9 cellular contexts compared by ENCODE assay signal in the genomic region with DNA sequence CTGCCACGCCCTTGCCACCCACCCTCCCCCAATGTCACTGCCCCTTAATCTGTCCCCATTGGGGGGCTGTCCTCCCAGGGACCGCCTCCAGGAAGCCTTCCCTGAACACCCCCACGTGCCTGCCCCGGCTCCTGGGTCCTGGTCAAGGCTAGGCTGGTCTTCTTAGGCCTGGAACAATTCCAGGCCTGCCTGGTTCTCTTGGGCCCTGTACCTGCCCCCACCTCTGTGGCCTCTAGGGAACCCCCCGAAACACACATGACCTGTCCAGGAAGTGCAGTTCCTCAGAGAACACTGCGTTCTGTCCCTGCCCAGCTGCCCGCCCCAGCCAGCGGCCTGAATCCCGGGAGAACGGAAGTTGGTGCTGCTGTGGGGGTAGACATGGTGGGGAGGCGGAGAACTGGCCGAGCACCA. TPM values are rescaled to one million over a fixed set of nuclear protein-coding genes. Genes with fewer than 3 reads are reported as not detected.
DNase-seq lines count a peak whose midpoint lies in the region; ATAC-seq and TF ChIP-seq lines count a peak whose summit lies in the region.
"Had no signal": no experiment of that assay in that cellular context is flagged by ENCODE, and none has a peak within 500 bp of the region (broad histone marks: within the 10 kb centered on the region; RNA-seq: fewer than 3 reads in every experiment).

No MANE protein-coding gene starts in this region.

- CTCF ChIA-PET in activated naive CD4-positive, alpha-beta T cell treated with anti-CD3 and anti-CD28 coated beads, Interleukin-2, amount 10 ng/mL, durations not matched to agents 7 days and 5 days (lab: Charles Lee) = interaction anchor here (1.4 to 1.7 kb wide), 2 partner anchors 8 to 37 kb away, joined by 3 to 4 read pairs; no protein-coding TSS in a partner anchor

- no peak overlapping the region for H2AFZ ChIP-seq in smooth muscle cell (ENCODE audit: low read depth)

- no peaks in the 10 kb centered on the region for H3K27me3 Mint-ChIP-seq in activated naive CD4-positive, alpha-beta T cell treated with anti-CD3 and anti-CD28 coated beads, Interleukin-2, amount 10 ng/mL, durations not matched to agents 7 days and 5 days

- H3K9me3 Mint-ChIP-seq in activated naive CD4-positive, alpha-beta T cell treated with anti-CD3 and anti-CD28 coated beads, Interleukin-2, amount 10 ng/mL, durations not matched to agents 7 days and 5 days = no peaks in the 10 kb centered on the region

- H3K4me1 Mint-ChIP-seq in activated naive CD4-positive, alpha-beta T cell treated with anti-CD3 and anti-CD28 coated beads, Interleukin-2, amount 10 ng/mL, durations not matched to agents 7 days and 5 days = no peaks in the 10 kb centered on the region

- no peaks in the 10 kb centered on the region for H3K36me3 Mint-ChIP-seq in activated naive CD4-positive, alpha-beta T cell treated with anti-CD3 and anti-CD28 coated beads, Interleukin-2, amount 10 ng/mL, durations not matched to agents 7 days and 5 days

- no peak for TF ChIP-seq POLR2A in GM18505 (IDR thresholded peaks at IDR 0.05; ENCODE audit: borderline replicate concordance, extremely low read depth, insufficient read depth, insufficient read length)

- no peak for ATAC-seq in omental fat pad (ENCODE audit: low FRiP score)
- no peak for ATAC-seq in GM18505 (IDR thresholded peaks at IDR 0.05; ENCODE audit: unreplicated experiment)

- H3K27ac Mint-ChIP-seq in activated naive CD4-positive, alpha-beta T cell treated with anti-CD3 and anti-CD28 coated beads, Interleukin-2, amount 10 ng/mL, durations not matched to agents 7 days and 5 days = no peak overlapping the region

- H3F3A ChIP-seq in smooth muscle cell (ENCODE audit: low read depth) = no peaks in the 10 kb centered on the region

- H3K4me3 ChIP-seq in fibroblast of pulmonary artery (replicated peaks; ENCODE audit: low read depth, low read length) = no peak overlapping the region
- H3K4me3 ChIP-seq in urinary bladder (ENCODE audit: low read depth, low read length) = no peak overlapping the region
- no peak overlapping the region for H3K4me3 ChIP-seq in smooth muscle cell

- 60% methylated on average over 12 of the region's 12 CpGs for WGBS in urinary bladder
- WGBS in smooth muscle cell (ENCODE audit: low lambda C conversion rate) = 93% methylated on average over 12 of the region's 12 CpGs

- H3K4me3 Mint-ChIP-seq in activated naive CD4-positive, alpha-beta T cell treated with anti-CD3 and anti-CD28 coated beads, Interleukin-2, amount 10 ng/mL, durations not matched to agents 7 days and 5 days = no peak overlapping the region

- H3K4me1 ChIP-seq in urinary bladder (ENCODE audit: insufficient read depth) (no peaks in the 10 kb centered on the region), smooth muscle cell (ENCODE audit: low read depth) (peaks cover 8% of the 10 kb centered on the region)

- peak overlapping the region; percentile 69 for H3K27ac ChIP-seq in urinary bladder (ENCODE audit: low read depth)
- H3K27ac ChIP-seq in smooth muscle cell (ENCODE audit: low read depth) = no peak overlapping the region

- peaks cover 54% of the 10 kb centered on the region for H3K79me2 ChIP-seq in smooth muscle cell (ENCODE audit: low read depth)

- no peaks in the 10 kb centered on the region for H3K27me3 ChIP-seq in smooth muscle cell (ENCODE audit: low read depth)

- H3K36me3 ChIP-seq in urinary bladder (ENCODE audit: insufficient read depth) (no peaks in the 10 kb centered on the region), smooth muscle cell (ENCODE audit: low read depth) (no peaks in the 10 kb centered on the region)

- H3K9me3 ChIP-seq in smooth muscle cell (replicated peaks; ENCODE audit: low read depth) = no peaks in the 10 kb centered on the region

- H3K4me2 ChIP-seq in smooth muscle cell = no peak overlapping the region

- peaks cover 94% of the 10 kb centered on the region for H4K20me1 ChIP-seq in smooth muscle cell (ENCODE audit: low read depth)

- TF ChIP-seq CTCF in fibroblast of pulmonary artery (IDR thresholded peaks at IDR 0.05; ENCODE audit: low read length, missing control alignments) = no peak
- no peak for TF ChIP-seq CTCF in omental fat pad (IDR thresholded peaks at IDR 0.05)
- no peak for TF ChIP-seq CTCF in smooth muscle cell (IDR thresholded peaks at IDR 0.05; ENCODE audit: borderline replicate concordance, insufficient read depth, poor library complexity, severe bottlenecking)

- H3K9ac ChIP-seq in smooth muscle cell (ENCODE audit: low read depth) = no peak overlapping the region

- DNase-seq in activated naive CD4-positive, alpha-beta T cell treated with anti-CD3 and anti-CD28 coated beads, Interleukin-2, amount 10 ng/mL, durations not matched to agents 7 days and 5 days = peak; percentile 17
- no peak for DNase-seq in activated naive CD4-positive, alpha-beta T cell treated with anti-CD3 and anti-CD28 coated beads, Interleukin-2, amount 50 U/mL, for 16 hours
- peak; percentile 35 for DNase-seq in fibroblast of pulmonary artery (ENCODE audit: low read depth)
- DNase-seq in omental fat pad (ENCODE audit: low spot score) = peak; percentile 11
- no peak for DNase-seq in Kasumi-1 (lab: John Stamatoyannopoulos, UW)
- no peak for DNase-seq in smooth muscle cell (lab: John Stamatoyannopoulos, UW; ENCODE audit: unreplicated experiment)
- DNase-seq: NCI-H2107 had no signal

RNA-seq across cellular contexts. Expression of gene MXD4, which starts 5.1 kb away (rescaled TPM):
- total RNA-seq in omental fat pad (100 to 1,000 TPM in 1 of 4 donors, 10 to 100 TPM in 3; 33.7 to 118 (median 59.5) TPM), urinary bladder (27.3 TPM), smooth muscle cell (26.8 and 28.2 TPM in 2 replicates)
- polyA plus RNA-seq in urinary bladder (55.2 TPM), smooth muscle cell (81.8 and 87.6 TPM in 2 replicates)

RNA-seq across cellular contexts. Expression of gene HAUS3, which starts 14.9 kb away (rescaled TPM):
- total RNA-seq in omental fat pad = 10 to 100 TPM in 3 of 4 donors, 1 to 10 TPM in 1; 9.5 to 27.6 (median 10.8) TPM
- total RNA-seq in urinary bladder = 26.6 TPM
- 8.1 TPM for polyA plus RNA-seq in urinary bladder
- total RNA-seq in smooth muscle cell = 15.1 and 16.2 TPM in 2 replicates
- 8.7 and 13.4 TPM in 2 replicates for polyA plus RNA-seq in smooth muscle cell

RNA-seq across cellular contexts. Expression of gene POLN, which starts 14.9 kb away (rescaled TPM):
- total RNA-seq in omental fat pad = 1 to 10 TPM; 4.7 to 7.3 (median 5.1) TPM
- total RNA-seq in urinary bladder = 3.1 TPM
- 1.0 TPM for polyA plus RNA-seq in urinary bladder
- 0.63 and 3.0 TPM in 2 replicates for total RNA-seq in smooth muscle cell
- 0.35 and 2.0 TPM in 2 replicates for polyA plus RNA-seq in smooth muscle cell

Comparison
In these comparisons a context has a peak if more than half of its experiments do, and no peak if none do; other contexts are left out.
1. DNase-seq: peak in activated naive CD4-positive, alpha-beta T cell treated with anti-CD3 and anti-CD28 coated beads, Interleukin-2, amount 10 ng/mL, durations not matched to agents 7 days and 5 days (single experiment), fibroblast of pulmonary artery (single experiment) and omental fat pad (single experiment); none in activated naive CD4-positive, alpha-beta T cell treated with anti-CD3 and anti-CD28 coated beads, Interleukin-2, amount 50 U/mL, for 16 hours (single experiment), Kasumi-1 (0 of 2) and smooth muscle cell (single experiment).